ENCODE assay signal across 18 cellular contexts in the genomic region with DNA sequence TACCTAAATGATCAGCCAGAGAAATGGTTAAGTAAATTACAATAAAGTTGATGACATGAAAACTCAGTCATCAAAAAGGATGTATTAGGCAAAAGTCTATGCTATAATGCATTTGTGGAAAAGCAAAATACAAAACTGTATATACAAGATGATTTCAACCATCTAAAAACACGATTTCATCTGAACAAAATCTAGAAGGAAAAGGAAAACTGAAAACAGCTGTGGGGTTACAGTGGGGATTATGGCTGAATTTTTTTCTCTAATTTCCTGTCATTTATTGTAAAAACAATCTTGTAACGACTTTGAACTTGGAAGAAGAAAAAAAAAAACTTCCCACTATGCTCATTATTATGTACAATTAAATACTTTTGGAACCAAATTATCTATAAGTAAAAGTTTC. TPM values are rescaled to one million over a fixed set of nuclear protein-coding genes. Genes with fewer than 3 reads are reported as not detected.
DNase-seq lines count a peak whose midpoint lies in the region; ATAC-seq, FAIRE-seq and TF ChIP-seq lines count a peak whose summit lies in the region.
"Had no signal": no experiment of that assay in that cellular context is flagged by ENCODE, and none has a peak within 500 bp of the region (broad histone marks: within the 10 kb centered on the region; RNA-seq: fewer than 3 reads in every experiment).

No MANE protein-coding gene starts in this region.

- no peak for ATAC-seq in activated CD8-positive, alpha-beta memory T cell treated with anti-CD3 and anti-CD28 coated beads, Interleukin-2, amount 10 ng/mL, durations not matched to agents 7 days and 5 days
- no peak for ATAC-seq in HG03565 (IDR thresholded peaks at IDR 0.05; ENCODE audit: unreplicated experiment)
- no peak for ATAC-seq in GM19455 (IDR thresholded peaks at IDR 0.05; ENCODE audit: unreplicated experiment)
- ATAC-seq: activated naive CD4-positive, alpha-beta T cell treated with anti-CD3 and anti-CD28 coated beads, Interleukin-2, amount 50 U/mL, for 72 hours had no signal

- H3K4me3 ChIP-seq in endothelial cell of umbilical vein (replicated peaks in 1 of 3; ENCODE audit: insufficient read depth in 1 of 3, low read depth in 1 of 3, low read length in 3 of 3) (no peak overlapping the region), muscle layer of duodenum (ENCODE audit: low read depth in 1 of 2, low read length in 2 of 2) (no peak overlapping the region)

- dilution Hi-C loops in endothelial cell of umbilical vein (cut with MboI; ENCODE audit: extremely low pct_ligation_motif_present, low sequenced_read_pairs): no loop called here

- H3K4me2 ChIP-seq in endothelial cell of umbilical vein (ENCODE audit: insufficient read depth, low read length): peak overlapping the region; percentile 98

- no peaks in the 10 kb centered on the region for H3K9me1 ChIP-seq in endothelial cell of umbilical vein (replicated peaks; ENCODE audit: control insufficient read depth, extremely low read depth, insufficient read depth, low read length)

- peak overlapping the region; percentile 96 for H3K27ac ChIP-seq in endothelial cell of umbilical vein (ENCODE audit: insufficient read depth, low read depth, low read length)
- peak overlapping the region; percentile 36 for H3K27ac ChIP-seq in muscle layer of duodenum (ENCODE audit: low read length)

- no peaks in the 10 kb centered on the region for H3K27me3 Mint-ChIP-seq in activated CD8-positive, alpha-beta memory T cell treated with anti-CD3 and anti-CD28 coated beads, Interleukin-2, amount 10 ng/mL, durations not matched to agents 7 days and 5 days
- H3K27me3 Mint-ChIP-seq in type B pancreatic cell: no peaks in the 10 kb centered on the region
- H3K27me3 Mint-ChIP-seq: activated CD4-positive, alpha-beta T cell treated with anti-CD3 and anti-CD28 coated beads, Interleukin-2, amount 10 ng/mL, durations not matched to agents 24 days and 14 days; CD4-positive, CD25-positive, alpha-beta regulatory T cell had no signal

- POLR2A ChIA-PET in endothelial cell of umbilical vein (lab: Charles Lee): no interaction called here

- H3K79me2 ChIP-seq in endothelial cell of umbilical vein (ENCODE audit: control insufficient read depth, insufficient read depth, low read length): no peaks in the 10 kb centered on the region

- no peak overlapping the region for H3K4me3 Mint-ChIP-seq in activated CD8-positive, alpha-beta memory T cell treated with anti-CD3 and anti-CD28 coated beads, Interleukin-2, amount 10 ng/mL, durations not matched to agents 7 days and 5 days
- no peak overlapping the region for H3K4me3 Mint-ChIP-seq in type B pancreatic cell
- H3K4me3 Mint-ChIP-seq: activated CD4-positive, alpha-beta T cell treated with anti-CD3 and anti-CD28 coated beads, Interleukin-2, amount 10 ng/mL, durations not matched to agents 24 days and 14 days; CD4-positive, CD25-positive, alpha-beta regulatory T cell; endodermal cell had no signal

- H3K9me3 Mint-ChIP-seq in activated CD8-positive, alpha-beta memory T cell treated with anti-CD3 and anti-CD28 coated beads, Interleukin-2, amount 10 ng/mL, durations not matched to agents 7 days and 5 days (ENCODE audit: low read depth): no peaks in the 10 kb centered on the region
- no peaks in the 10 kb centered on the region for H3K9me3 Mint-ChIP-seq in type B pancreatic cell
- H3K9me3 Mint-ChIP-seq: activated CD4-positive, alpha-beta T cell treated with anti-CD3 and anti-CD28 coated beads, Interleukin-2, amount 10 ng/mL, durations not matched to agents 24 days and 14 days; activated naive CD4-positive, alpha-beta T cell treated with anti-CD3 and anti-CD28 coated beads, Interleukin-2, amount 50 U/mL, for 72 hours; endodermal cell had no signal

- H3K4me1 ChIP-seq in endothelial cell of umbilical vein (ENCODE audit: control insufficient read depth, extremely low read depth, insufficient read depth, low read length) (peaks cover 35% of the 10 kb centered on the region), muscle layer of duodenum (ENCODE audit: control insufficient read depth in 1 of 2, insufficient read depth in 2 of 2, low read length in 2 of 2) (no peaks in the 10 kb centered on the region)

- intact Hi-C loops in endothelial cell of umbilical vein (cut with micrococcal nuclease): loop anchor here (1.0 to 2.0 kb wide), 2 partner anchors 31 to 87 kb away; a partner anchor contains a TSS

- TF ChIP-seq CTCF in endothelial cell of umbilical vein (IDR thresholded peaks at IDR 0.05; ENCODE audit: extremely low read depth in 1 of 2, insufficient read depth in 1 of 2, low read depth in 1 of 2, low read length in 2 of 2): no peak
- TF ChIP-seq CTCF in type B pancreatic cell (conservative IDR thresholded peaks at IDR 0.05): no peak

- peak overlapping the region; percentile 78 for H3K9ac ChIP-seq in endothelial cell of umbilical vein (replicated peaks; ENCODE audit: extremely low read depth, insufficient read depth, low read length)

- H3K27me3 ChIP-seq in endothelial cell of umbilical vein (ENCODE audit: control insufficient read depth in 2 of 2, insufficient read depth in 2 of 2, low read length in 2 of 2): no peaks in the 10 kb centered on the region
- no peaks in the 10 kb centered on the region for H3K27me3 ChIP-seq in muscle layer of duodenum (ENCODE audit: low read depth, low read length)

- no TSS peak for BruUV-seq in endothelial cell of umbilical vein (replicated peaks; lab: Mats Ljungman, UMichigan)

- H3K36me3 ChIP-seq in endothelial cell of umbilical vein (ENCODE audit: control insufficient read depth in 2 of 2, extremely low read depth in 1 of 2, insufficient read depth in 2 of 2, low read length in 2 of 2): no peaks in the 10 kb centered on the region
- H3K36me3 ChIP-seq in muscle layer of duodenum (ENCODE audit: control insufficient read depth in 1 of 2, insufficient read depth in 2 of 2, low read length in 2 of 2): peaks cover 3% of the 10 kb centered on the region in 2 donors

- FAIRE-seq in endothelial cell of umbilical vein (lab: Jason Lieb, UNC): peak; percentile 56

- H2AFZ ChIP-seq in endothelial cell of umbilical vein (ENCODE audit: low read depth, low read length): no peak overlapping the region

- CTCF ChIA-PET in activated CD8-positive, alpha-beta memory T cell treated with anti-CD3 and anti-CD28 coated beads, Interleukin-2, amount 10 ng/mL, durations not matched to agents 7 days and 5 days (lab: Charles Lee): interaction anchor here (1.1 to 1.3 kb wide), 3 partner anchors 19 to 111 kb away, joined by 3 read pairs; no protein-coding TSS in a partner anchor
- CTCF ChIA-PET in endothelial cell of umbilical vein (lab: Charles Lee): interaction anchor here (0.6 to 2.1 kb wide), 4 partner anchors 39 to 110 kb away, joined by 3 to 6 read pairs (median 4); no protein-coding TSS in a partner anchor

- H3K9me3 ChIP-seq in endothelial cell of umbilical vein (replicated peaks; ENCODE audit: control insufficient read depth, insufficient read depth, low read length): no peaks in the 10 kb centered on the region
- H3K9me3 ChIP-seq in muscle layer of duodenum (ENCODE audit: control insufficient read depth in 1 of 2, low read length in 2 of 2): no peaks in the 10 kb centered on the region

- H4K20me1 ChIP-seq in endothelial cell of umbilical vein (replicated peaks; ENCODE audit: control insufficient read depth, extremely low read depth, insufficient read depth, low read length): no peaks in the 10 kb centered on the region

- no peak for TF ChIP-seq POLR2A in endothelial cell of umbilical vein (IDR thresholded peaks at IDR 0.05; ENCODE audit: low read depth, low read length)

- H3K36me3 Mint-ChIP-seq in activated CD8-positive, alpha-beta memory T cell treated with anti-CD3 and anti-CD28 coated beads, Interleukin-2, amount 10 ng/mL, durations not matched to agents 7 days and 5 days: peaks cover 45% of the 10 kb centered on the region
- H3K36me3 Mint-ChIP-seq in type B pancreatic cell: peaks cover 21% of the 10 kb centered on the region

- no peak for DNase-seq in activated CD8-positive, alpha-beta memory T cell treated with anti-CD3 and anti-CD28 coated beads, Interleukin-2, amount 10 ng/mL, durations not matched to agents 7 days and 5 days
- DNase-seq in activated CD8-positive, alpha-beta memory T cell treated with anti-CD3 and anti-CD28 coated beads, Interleukin-2, amount 50 U/mL, for 48 hours: no peak
- DNase-seq in endothelial cell of umbilical vein (ENCODE audit: low read depth, low spot score): peak; percentile 60
- no peak for DNase-seq in type B pancreatic cell (ENCODE audit: extremely low spot score, unreplicated experiment)
- DNase-seq in effector CD8-positive, alpha-beta T cell (lab: John Stamatoyannopoulos, UW): no peak
- DNase-seq: activated CD4-positive, alpha-beta T cell treated with anti-CD3 and anti-CD28 coated beads, Interleukin-2, amount 10 ng/mL, durations not matched to agents 24 days and 14 days; activated T-cell treated with anti-CD3 and anti-CD28 coated beads for 4 hours; CD4-positive, CD25-positive, alpha-beta regulatory T cell; DMS79; endodermal cell; MV-4-11; NCI-H2029 treated with DMSO at 0.1 percent for 48 hours; NCI-H526; retina had no signal

- peaks cover 35% of the 10 kb centered on the region for H3K4me1 Mint-ChIP-seq in activated CD8-positive, alpha-beta memory T cell treated with anti-CD3 and anti-CD28 coated beads, Interleukin-2, amount 10 ng/mL, durations not matched to agents 7 days and 5 days
- H3K4me1 Mint-ChIP-seq in type B pancreatic cell (ENCODE audit: unreplicated experiment): peaks cover 20% of the 10 kb centered on the region

- peak overlapping the region; percentile 41 for H3K27ac Mint-ChIP-seq in activated CD8-positive, alpha-beta memory T cell treated with anti-CD3 and anti-CD28 coated beads, Interleukin-2, amount 10 ng/mL, durations not matched to agents 7 days and 5 days
- peak overlapping the region; percentile 55 for H3K27ac Mint-ChIP-seq in type B pancreatic cell
- H3K27ac Mint-ChIP-seq: activated CD4-positive, alpha-beta T cell treated with anti-CD3 and anti-CD28 coated beads, Interleukin-2, amount 10 ng/mL, durations not matched to agents 24 days and 14 days; activated naive CD4-positive, alpha-beta T cell treated with anti-CD3 and anti-CD28 coated beads, Interleukin-2, amount 50 U/mL, for 72 hours had no signal

RNA-seq across cellular contexts. Expression of a gene that starts 30.3 kb away (rescaled TPM):
- 10 to 100 TPM; 31.6 to 49.0 TPM for total RNA-seq in activated CD8-positive, alpha-beta memory T cell treated with anti-CD3 and anti-CD28 coated beads, Interleukin-2, amount 10 ng/mL, durations not matched to agents 7 days and 5 days
- 24.6 and 27.4 TPM in 2 replicates for total RNA-seq in endothelial cell of umbilical vein
- 24.9 and 31.8 TPM in 2 replicates for polyA plus RNA-seq in endothelial cell of umbilical vein
- polyA plus RNA-seq in endothelial cell of umbilical vein (2011; cell fraction: cytosol; rRNA removed): 26.5 and 28.2 TPM in 2 replicates
- 48.2 TPM in 2 replicates for polyA plus RNA-seq in endothelial cell of umbilical vein (2011; cell fraction: nucleus; rRNA removed)
- 12.9 and 14.9 TPM in 2 replicates for polyA plus RNA-seq in endothelial cell of umbilical vein (2012)
- polyA minus RNA-seq in endothelial cell of umbilical vein: 14.6 and 15.2 TPM in 2 replicates
- polyA minus RNA-seq in endothelial cell of umbilical vein (2011; cell fraction: cytosol; rRNA and poly(A)+ RNA removed): 32.1 TPM
- polyA minus RNA-seq in endothelial cell of umbilical vein (2011; cell fraction: nucleus; rRNA and poly(A)+ RNA removed): 9.8 and 13.7 TPM in 2 replicates
- total RNA-seq in type B pancreatic cell (ENCODE audit: low replicate concordance): 18.8 and 34.1 TPM in 2 replicates

RNA-seq across cellular contexts. Expression of a gene that starts 30.5 kb away (rescaled TPM):
- 10 to 100 TPM; 17.6 to 19.2 TPM for total RNA-seq in activated CD8-positive, alpha-beta memory T cell treated with anti-CD3 and anti-CD28 coated beads, Interleukin-2, amount 10 ng/mL, durations not matched to agents 7 days and 5 days
- total RNA-seq in endothelial cell of umbilical vein: 14.1 and 20.3 TPM in 2 replicates
- polyA plus RNA-seq in endothelial cell of umbilical vein: 13.8 and 18.4 TPM in 2 replicates
- 16.9 and 21.1 TPM in 2 replicates for polyA plus RNA-seq in endothelial cell of umbilical vein (2011; cell fraction: cytosol; rRNA removed)
- 4.1 and 4.5 TPM in 2 replicates for polyA plus RNA-seq in endothelial cell of umbilical vein (2011; cell fraction: nucleus; rRNA removed)
- polyA plus RNA-seq in endothelial cell of umbilical vein (2012): 14.0 and 16.5 TPM in 2 replicates
- 5.9 and 6.8 TPM in 2 replicates for polyA minus RNA-seq in endothelial cell of umbilical vein
- 3.2 TPM for polyA minus RNA-seq in endothelial cell of umbilical vein (2011; cell fraction: cytosol; rRNA and poly(A)+ RNA removed)
- 3.7 and 4.8 TPM in 2 replicates for polyA minus RNA-seq in endothelial cell of umbilical vein (2011; cell fraction: nucleus; rRNA and poly(A)+ RNA removed)
- 11.4 and 13.5 TPM in 2 replicates for total RNA-seq in type B pancreatic cell (ENCODE audit: low replicate concordance)

RNA-seq across cellular contexts. Expression of a gene that starts 31.7 kb away (rescaled TPM):
- total RNA-seq in activated CD8-positive, alpha-beta memory T cell treated with anti-CD3 and anti-CD28 coated beads, Interleukin-2, amount 10 ng/mL, durations not matched to agents 7 days and 5 days: 1 to 10 TPM; 1.2 to 3.6 TPM
- total RNA-seq in endothelial cell of umbilical vein (45.7 and 51.1 TPM in 2 replicates), type B pancreatic cell (ENCODE audit: low replicate concordance) (19.2 and 59.2 TPM in 2 replicates)
- 16.5 and 16.6 TPM in 2 replicates for polyA plus RNA-seq in endothelial cell of umbilical vein
- polyA plus RNA-seq in endothelial cell of umbilical vein (2011; cell fraction: cytosol; rRNA removed): 9.3 and 9.4 TPM in 2 replicates
- 39.4 and 48.6 TPM in 2 replicates for polyA plus RNA-seq in endothelial cell of umbilical vein (2011; cell fraction: nucleus; rRNA removed)
- polyA plus RNA-seq in endothelial cell of umbilical vein (2012): 11.9 and 12.4 TPM in 2 replicates
- 42.0 and 58.8 TPM in 2 replicates for polyA minus RNA-seq in endothelial cell of umbilical vein
- 9.4 TPM for polyA minus RNA-seq in endothelial cell of umbilical vein (2011; cell fraction: cytosol; rRNA and poly(A)+ RNA removed)
- polyA minus RNA-seq in endothelial cell of umbilical vein (2011; cell fraction: nucleus; rRNA and poly(A)+ RNA removed): 162 and 166 TPM in 2 replicates
